11 cellular contexts compared by ENCODE assay signal in the genomic region with DNA sequence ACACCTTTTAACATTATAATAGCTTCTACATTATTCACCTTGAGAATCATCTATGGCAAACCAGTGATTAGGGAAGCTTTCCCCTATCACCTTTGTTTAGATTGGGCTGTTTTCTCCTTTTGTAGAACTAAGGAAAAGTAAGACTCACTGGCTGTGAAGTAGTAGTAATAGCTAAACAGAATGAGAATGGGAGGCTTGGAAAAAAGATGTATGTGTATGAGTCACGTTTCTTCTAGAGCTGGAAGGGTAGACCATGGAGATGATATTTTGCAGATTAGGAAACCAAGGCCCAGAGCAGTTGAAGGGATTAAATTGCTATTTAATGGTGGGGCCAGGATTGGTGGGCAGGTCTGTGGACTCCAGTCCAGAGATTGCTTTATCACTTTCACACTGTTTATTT. TPM values are rescaled to one million over a fixed set of nuclear protein-coding genes. Genes with fewer than 3 reads are reported as not detected.
DNase-seq lines count a peak whose midpoint lies in the region; TF ChIP-seq lines count a peak whose summit lies in the region.
"Had no signal": no experiment of that assay in that cellular context is flagged by ENCODE, and none has a peak within 500 bp of the region (broad histone marks: within the 10 kb centered on the region; RNA-seq: fewer than 3 reads in every experiment).

No MANE protein-coding gene starts in this region.

- no peak overlapping the region for H2BK5ac ChIP-seq in trophoblast cell (ENCODE audit: low read depth, low read length, poor library complexity)

- WGBS in endodermal cell (ENCODE audit: insufficient coverage in 1 of 2, insufficient read length in 1 of 2), 2 experiments = 35 to 36% methylated on average over 1 of the region's 1 CpG
- WGBS in trophoblast cell (ENCODE audit: extremely low coverage, insufficient coverage, insufficient read length) = no CpG with 5 or more reads among the region's 1 CpG

- no peak overlapping the region for H4K12ac ChIP-seq in trophoblast cell (ENCODE audit: low read depth, low read length)

- peaks cover 14% of the 10 kb centered on the region for H3K79me1 ChIP-seq in trophoblast cell (ENCODE audit: low read length)

- H4K8ac ChIP-seq in trophoblast cell (ENCODE audit: low read depth, low read length) = no peak overlapping the region

- no peak overlapping the region for H3K18ac ChIP-seq in trophoblast cell (ENCODE audit: low read length)

- no peak overlapping the region for H3K9ac ChIP-seq in endodermal cell (ENCODE audit: extremely low read depth, low read length, poor library complexity, severe bottlenecking)
- H3K9ac ChIP-seq in trophoblast cell (ENCODE audit: low read length) = no peak overlapping the region

- peaks cover 22% of the 10 kb centered on the region for H3K36me3 Mint-ChIP-seq in Caco-2 (ENCODE audit: insufficient read depth, unreplicated experiment)
- H3K36me3 Mint-ChIP-seq in endodermal cell (ENCODE audit: low read depth) = no peaks in the 10 kb centered on the region

- no peak overlapping the region for H2AFZ ChIP-seq in trophoblast cell (ENCODE audit: insufficient read depth, low read length, poor library complexity)

- TF ChIP-seq CTCF in Caco-2 (IDR thresholded peaks at IDR 0.05; ENCODE audit: insufficient read depth in 1 of 2, low read depth in 1 of 2, low read length in 1 of 2, severe bottlenecking in 1 of 2, unreplicated experiment in 1 of 2) (no peak), endodermal cell (conservative IDR thresholded peaks at IDR 0.05) (no peak)

- H3K27ac Mint-ChIP-seq in Caco-2 (ENCODE audit: unreplicated experiment) (no peak overlapping the region), endodermal cell (no peak overlapping the region)
- H3K27ac Mint-ChIP-seq: activated B cell treated with CpG ODN at 0.5 μM for 24 hours had no signal

- H3K27me3 Mint-ChIP-seq in Caco-2 (ENCODE audit: insufficient read depth, unreplicated experiment) = no peaks in the 10 kb centered on the region
- no peaks in the 10 kb centered on the region for H3K27me3 Mint-ChIP-seq in endodermal cell (ENCODE audit: insufficient read depth)
- H3K27me3 Mint-ChIP-seq: activated B cell treated with CpG ODN at 0.5 μM for 24 hours had no signal

- H3K9me3 ChIP-seq in Caco-2 = no peaks in the 10 kb centered on the region
- H3K9me3 ChIP-seq in endodermal cell (ENCODE audit: control insufficient read depth, low read length) = no peaks in the 10 kb centered on the region
- H3K9me3 ChIP-seq in trophoblast cell (ENCODE audit: insufficient read depth, low read depth, low read length) = no peaks in the 10 kb centered on the region

- CTCF ChIA-PET in Caco-2 (lab: Charles Lee) = no interaction called here

- H3K4me1 ChIP-seq in Caco-2 = peaks cover 28% of the 10 kb centered on the region
- H3K4me1 ChIP-seq in endodermal cell (ENCODE audit: control insufficient read depth, insufficient read depth, low read length) = peaks cover 3% of the 10 kb centered on the region
- peaks cover 2 to 3% of the 10 kb centered on the region in 2 experiments for H3K4me1 ChIP-seq in trophoblast cell (ENCODE audit: control insufficient read depth in 1 of 2, insufficient read depth in 2 of 2, low read length in 2 of 2)

- peak overlapping the region; percentile 57 for H3K4ac ChIP-seq in trophoblast cell (ENCODE audit: low read depth, low read length)

- H3K4me3 Mint-ChIP-seq in Caco-2 (ENCODE audit: unreplicated experiment) (peak overlapping the region; percentile 43), endodermal cell (peak overlapping the region; percentile 1)

- peaks cover 20% of the 10 kb centered on the region for H3K4me1 Mint-ChIP-seq in Caco-2 (ENCODE audit: low read depth, unreplicated experiment)
- H3K4me1 Mint-ChIP-seq in endodermal cell = peaks cover 42% of the 10 kb centered on the region

- H3K27ac ChIP-seq in endodermal cell (ENCODE audit: low read depth, low read length) (no peak overlapping the region), trophoblast cell (ENCODE audit: low read depth, low read length) (no peak overlapping the region)

- DNase-seq in Caco-2 (no peak), NCI-H69 (lab: John Stamatoyannopoulos, UW) (peak; percentile 37), endodermal cell (no peak), trophoblast cell (no peak), HuH-7 (ENCODE audit: low spot score) (no peak), NK-92 (lab: John Stamatoyannopoulos, UW; ENCODE audit: unreplicated experiment) (no peak), HPDE6-E6E7 (ENCODE audit: extremely low spot score) (no peak)
- no peak for DNase-seq in activated CD8-positive, alpha-beta memory T cell treated with anti-CD3 and anti-CD28 coated beads, Interleukin-2, amount 50 U/mL, for 4 hours
- DNase-seq: activated B cell treated with CpG ODN at 0.5 μM for 24 hours, foreskin melanocyte, NCI-H1048 had no signal

- peaks cover 10% of the 10 kb centered on the region for H3K79me2 ChIP-seq in trophoblast cell (ENCODE audit: control insufficient read depth, insufficient read depth, low read length, poor library complexity)

- H3K9me3 Mint-ChIP-seq in Caco-2 (ENCODE audit: unreplicated experiment) (no peaks in the 10 kb centered on the region), endodermal cell (no peaks in the 10 kb centered on the region)
- H3K9me3 Mint-ChIP-seq: activated B cell treated with CpG ODN at 0.5 μM for 24 hours had no signal

- H3K14ac ChIP-seq in trophoblast cell (ENCODE audit: low read length) = no peak overlapping the region

- intact Hi-C loops in Caco-2 (cut with micrococcal nuclease; ENCODE audit: unreplicated experiment) = no loop called here

- H2BK120ac ChIP-seq in trophoblast cell (ENCODE audit: insufficient read depth, low read length, poor library complexity) = no peak overlapping the region

- H3K36me3 ChIP-seq in Caco-2 (ENCODE audit: control insufficient read depth, insufficient read depth, low read length) (no peaks in the 10 kb centered on the region), endodermal cell (ENCODE audit: control insufficient read depth, insufficient read depth, low read length) (no peaks in the 10 kb centered on the region), trophoblast cell (ENCODE audit: control insufficient read depth in 1 of 2, insufficient read depth in 2 of 2, low read length in 2 of 2) (no peaks in the 10 kb centered on the region)

- no peaks in the 10 kb centered on the region for H3K27me3 ChIP-seq in Caco-2 (replicated peaks; ENCODE audit: control insufficient read depth, insufficient read depth, low read length)
- H3K27me3 ChIP-seq in endodermal cell (ENCODE audit: control insufficient read depth, insufficient read depth, low read length, poor library complexity, severe bottlenecking) = no peaks in the 10 kb centered on the region
- peaks cover 3% of the 10 kb centered on the region for H3K27me3 ChIP-seq in trophoblast cell (ENCODE audit: insufficient read depth, low read length)

- POLR2A ChIA-PET in Caco-2 (lab: Charles Lee) = no interaction called here

- H3K23ac ChIP-seq in trophoblast cell (ENCODE audit: low read length) = no peak overlapping the region

- H3K4me2 ChIP-seq in trophoblast cell (ENCODE audit: low read length) = no peak overlapping the region

- H2AK5ac ChIP-seq in trophoblast cell (ENCODE audit: low read length) = no peak overlapping the region

- BruUV-seq in Caco-2 (replicated peaks; lab: Mats Ljungman, UMichigan) = no TSS peak

- no peak overlapping the region for H4K91ac ChIP-seq in trophoblast cell (ENCODE audit: low read depth, low read length)

- no peak overlapping the region for H2BK12ac ChIP-seq in trophoblast cell (ENCODE audit: low read length)

- no peak overlapping the region for H3K4me3 ChIP-seq in Caco-2 (ENCODE audit: low read depth, low read length)
- peak overlapping the region; percentile 95 for H3K4me3 ChIP-seq in endodermal cell (ENCODE audit: low read length)
- H3K4me3 ChIP-seq in trophoblast cell (ENCODE audit: low read depth, low read length) = no peak overlapping the region

RNA-seq across cellular contexts. Expression of gene SOCS5, which starts 2.1 kb away (rescaled TPM):
- total RNA-seq in Caco-2 (2022) (19.7 and 19.8 TPM in 2 replicates), endodermal cell (10 to 100 TPM; 14.8 to 15.8 TPM)
- polyA plus RNA-seq in endodermal cell (2013, experiment 1 of 2) = 13.6 TPM
- 13.3 TPM for polyA plus RNA-seq in endodermal cell (2013, experiment 2 of 2)
- polyA plus RNA-seq in trophoblast cell (2013) = 8.6 and 9.0 TPM in 2 replicates
